22 cellular contexts compared by ENCODE assay signal in genomic region chr7:133985300-133985699, GRCh38.
"Had no signal": no experiment of that assay in that cellular context is flagged by ENCODE, and none has a peak within 500 bp of the region (broad histone marks: within the 10 kb centered on the region; RNA-seq: fewer than 3 reads in every experiment).

No MANE protein-coding gene starts in this region.

- H3K27ac ChIP-seq: left ventricle myocardium inferior, ovary, right atrium auricular region, right lobe of liver, stomach, testis, thyroid gland, transverse colon, upper lobe of left lung, vagina had no signal

- H3K36me3 ChIP-seq: left ventricle myocardium inferior, ovary, right atrium auricular region, right lobe of liver, stomach, thyroid gland, transverse colon, upper lobe of left lung, vagina had no signal

- FAIRE-seq: islet of Langerhans had no signal

- H3K4me2 ChIP-seq: smooth muscle cell had no signal

- DNase-seq: hypothalamus; immature natural killer cell; left ventricle myocardium inferior; midbrain; mucosa of descending colon; naive thymus-derived CD4-positive, alpha-beta T cell; ovary; right lobe of liver; stimulated activated CD4-positive, alpha-beta T cell treated with anti-CD3 and anti-CD28 coated beads, Interleukin-1b, Interleukin-23, amount 100 ng/mL, for 48 hours; stimulated activated CD4-positive, alpha-beta T cell treated with anti-CD3 and anti-CD28 coated beads, Interleukin-2, amount 100 ng/mL, for 48 hours; stimulated activated naive B cell treated with anti-CD40 and anti-IgM and Interleukin-4, amounts not matched to agents 10 μg/mL and 1 μg/mL and 100 μg/mL, for 72 hours; stimulated activated naive CD8-positive, alpha-beta T cell treated with anti-CD3 and anti-CD28 coated beads, Interleukin-15, Interleukin-2, amounts not matched to agents 100 U/mL and 50 U/mL, for 24 hours; stomach; testis; thyroid gland; transverse colon; upper lobe of left lung had no signal

- H3K9me3 ChIP-seq: mucosa of descending colon, ovary, right atrium auricular region, right lobe of liver, stomach, testis, thyroid gland, transverse colon, upper lobe of left lung, vagina had no signal

- H3K4me3 ChIP-seq: left ventricle myocardium inferior, lung, mucosa of descending colon, ovary, right atrium auricular region, right lobe of liver, smooth muscle cell, stomach, testis, thyroid gland, transverse colon, upper lobe of left lung, vagina had no signal

- H3K4me1 ChIP-seq: left ventricle myocardium inferior, right atrium auricular region, right lobe of liver, stomach, testis, thyroid gland, transverse colon, upper lobe of left lung, vagina had no signal

- H3K27me3 ChIP-seq: ovary, right atrium auricular region, right lobe of liver, stomach, testis, thyroid gland, transverse colon, upper lobe of left lung, vagina had no signal
